ENCODE assay signal across 33 cellular contexts in genomic region chr2:166104084-166104483, GRCh38. TPM values are rescaled to one million over a fixed set of nuclear protein-coding genes. Genes with fewer than 3 reads are reported as not detected.
"Had no signal": no experiment of that assay in that cellular context is flagged by ENCODE, and none has a peak within 500 bp of the region (broad histone marks: within the 10 kb centered on the region; RNA-seq: fewer than 3 reads in every experiment).

No MANE protein-coding gene starts in this region.

- H3K27me3 Mint-ChIP-seq: naive thymus-derived CD4-positive, alpha-beta T cell; progenitor cell of endocrine pancreas; stimulated activated memory B cell treated with anti-CD40 and anti-IgM and Interleukin-4, amounts not matched to agents 10 μg/mL and 1 μg/mL and 100 μg/mL, for 72 hours; stimulated activated naive CD8-positive, alpha-beta T cell treated with anti-CD3 and anti-CD28 coated beads, Interleukin-15, amount 100 ng/mL, for 72 hours; type B pancreatic cell had no signal

- H3K4me1 Mint-ChIP-seq: naive thymus-derived CD4-positive, alpha-beta T cell; natural killer cell; nephron; stimulated activated memory B cell treated with anti-CD40 and anti-IgM and Interleukin-4, amounts not matched to agents 10 μg/mL and 1 μg/mL and 100 μg/mL, for 72 hours; stimulated activated naive CD8-positive, alpha-beta T cell treated with anti-CD3 and anti-CD28 coated beads, Interleukin-15, amount 100 ng/mL, for 72 hours had no signal

- H3K9ac ChIP-seq: parathyroid adenoma had no signal

- H3K4me3 ChIP-seq: ovary, psoas muscle, skin epidermis, smooth muscle cell, spleen, suprapubic skin, testis, tibial artery, transverse colon, upper lobe of right lung, uterus had no signal

- H3K4me1 ChIP-seq: parathyroid adenoma, psoas muscle, spleen, suprapubic skin, tibial artery, transverse colon, upper lobe of right lung, uterus had no signal

- H3K27ac ChIP-seq: neutrophil, ovary, parathyroid adenoma, psoas muscle, skin epidermis, spleen, suprapubic skin, testis, tibial artery, transverse colon, upper lobe of right lung, uterus had no signal

- H3K4me2 ChIP-seq: smooth muscle cell had no signal

- H3K9me3 Mint-ChIP-seq: natural killer cell had no signal

- H3K9me3 ChIP-seq: neutrophil, ovary, psoas muscle, spleen, suprapubic skin, testis, tibial artery, transverse colon, upper lobe of right lung, uterus had no signal

- DNase-seq: naive thymus-derived CD4-positive, alpha-beta T cell; natural killer cell; nucleus accumbens; ovary; posterior cingulate gyrus; psoas muscle; right cardiac atrium; spleen; stimulated activated CD4-positive, alpha-beta T cell treated with anti-CD3 and anti-CD28 coated beads, Interleukin-12 subunit alpha, Interleukin-12 subunit beta, amount 100 ng/mL, for 4 hours; stimulated activated CD4-positive, alpha-beta T cell treated with anti-CD3 and anti-CD28 coated beads, Interleukin-1b, Interleukin-23, amount 100 ng/mL, for 48 hours; stimulated activated CD4-positive, alpha-beta T cell treated with anti-CD3 and anti-CD28 coated beads, Interleukin-4, amount 100 ng/mL, for 1 hour; stimulated activated CD4-positive, alpha-beta T cell treated with anti-CD3 and anti-CD28 coated beads, Interleukin-4, amount 100 ng/mL, for 4 hours; stimulated activated CD8-positive, alpha-beta memory T cell treated with anti-CD3 and anti-CD28 coated beads, Interleukin-4, amount 100 ng/mL, for 48 hours; stimulated activated naive CD4-positive, alpha-beta T cell; stimulated activated naive CD8-positive, alpha-beta T cell treated with anti-CD3 and anti-CD28 coated beads, Interleukin-15, amount 100 ng/mL, for 72 hours; stimulated activated naive CD8-positive, alpha-beta T cell treated with anti-CD3 and anti-CD28 coated beads, Interleukin-15, Interleukin-2, amounts not matched to agents 100 U/mL and 50 U/mL, for 24 hours; substantia nigra; testis; tibial artery; transverse colon; upper lobe of right lung; uterus had no signal

- H3K4me3 Mint-ChIP-seq: naive thymus-derived CD4-positive, alpha-beta T cell; natural killer cell; nephron; stimulated activated memory B cell treated with anti-CD40 and anti-IgM and Interleukin-4, amounts not matched to agents 10 μg/mL and 1 μg/mL and 100 μg/mL, for 72 hours; stimulated activated naive CD8-positive, alpha-beta T cell treated with anti-CD3 and anti-CD28 coated beads, Interleukin-15, amount 100 ng/mL, for 72 hours; type B pancreatic cell had no signal

- H3K36me3 ChIP-seq: neutrophil, ovary, spleen, suprapubic skin, tibial artery, transverse colon, upper lobe of right lung, uterus had no signal

- H3K27ac Mint-ChIP-seq: naive thymus-derived CD4-positive, alpha-beta T cell; natural killer cell; nephron; progenitor cell of endocrine pancreas; stimulated activated memory B cell treated with anti-CD40 and anti-IgM and Interleukin-4, amounts not matched to agents 10 μg/mL and 1 μg/mL and 100 μg/mL, for 72 hours; stimulated activated naive CD8-positive, alpha-beta T cell treated with anti-CD3 and anti-CD28 coated beads, Interleukin-15, amount 100 ng/mL, for 72 hours; type B pancreatic cell had no signal

- H3K36me3 Mint-ChIP-seq: natural killer cell; stimulated activated memory B cell treated with anti-CD40 and anti-IgM and Interleukin-4, amounts not matched to agents 10 μg/mL and 1 μg/mL and 100 μg/mL, for 72 hours; type B pancreatic cell had no signal

- H3K27me3 ChIP-seq: neutrophil, ovary, spleen, suprapubic skin, testis, tibial artery, transverse colon, upper lobe of right lung, uterus had no signal

- H3K79me2 ChIP-seq: parathyroid adenoma had no signal

- H2AFZ ChIP-seq: parathyroid adenoma had no signal

RNA-seq across cellular contexts. Expression of gene SCN1A, which starts 23.7 kb away (rescaled TPM):
- total RNA-seq: naive thymus-derived CD4-positive, alpha-beta T cell; natural killer cell; psoas muscle; renal cortical epithelial cell; sciatic nerve; smooth muscle cell; spleen; suprapubic skin; transverse colon had no signal
